8 cellular contexts compared by ENCODE assay signal in the genomic region with DNA sequence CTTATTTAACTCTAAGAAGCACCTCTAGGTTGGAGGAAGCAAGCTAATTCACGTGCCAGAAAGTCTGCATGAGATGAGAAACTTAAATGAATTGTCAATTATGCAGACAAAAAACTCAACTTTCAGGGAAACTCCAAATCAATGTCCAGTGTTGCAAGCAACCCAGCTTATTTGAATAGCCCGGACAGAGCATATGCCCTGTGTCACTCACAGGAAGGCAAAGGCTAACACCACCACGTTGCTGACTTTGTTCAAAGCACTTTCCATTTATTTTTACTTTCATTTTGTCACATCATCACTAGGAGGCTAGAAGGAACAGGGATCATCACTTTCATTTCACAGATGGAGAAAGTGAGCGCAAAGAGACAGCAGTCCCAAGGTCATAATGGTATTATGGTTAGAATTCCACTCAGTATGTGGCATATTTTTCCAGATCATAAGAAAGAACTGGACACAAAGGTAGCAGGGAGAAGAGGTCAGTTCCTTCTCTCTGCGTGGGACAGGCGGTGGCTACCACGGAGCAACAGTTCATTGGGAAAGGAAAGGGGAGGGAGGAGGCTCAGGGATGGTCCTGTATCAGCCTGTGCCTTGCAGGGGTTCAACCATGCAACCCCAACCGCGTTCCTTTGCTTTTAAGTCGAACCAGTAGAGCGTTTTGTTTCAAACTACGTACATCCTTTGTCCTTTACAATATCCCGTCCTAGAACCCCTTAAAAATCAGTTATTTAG. TPM values are rescaled to one million over a fixed set of nuclear protein-coding genes. Genes with fewer than 3 reads are reported as not detected.
DNase-seq lines count a peak whose midpoint lies in the region; ATAC-seq and TF ChIP-seq lines count a peak whose summit lies in the region.

No MANE protein-coding gene starts in this region.

- peak overlapping the region; percentile 95 for H3K4me3 Mint-ChIP-seq in activated T-helper 2 cell treated with anti-CD3 and anti-CD28 coated beads, Interferon-gamma antibody, Interleukin-2, Interleukin-4, amounts not matched to agents 10 μg/mL and 5 μg/mL and 100 μg/mL, durations not matched to agents 14 hours and 24 hours and 36 hours (ENCODE audit: low read depth)

- WGBS in prostate gland: 5% methylated on average over 13 of the region's 13 CpGs

- H3K9me3 ChIP-seq in prostate gland: no peaks in the 10 kb centered on the region

- H3K27me3 ChIP-seq in prostate gland (replicated peaks; ENCODE audit: insufficient read depth): no peaks in the 10 kb centered on the region

- H3K4me3 ChIP-seq in AG10803 (ENCODE audit: low read length): peak overlapping the region; percentile 74
- peak overlapping the region; percentile 53 to 55 for H3K4me3 ChIP-seq in prostate gland

- peaks cover 15% of the 10 kb centered on the region for H3K27me3 Mint-ChIP-seq in activated T-helper 2 cell treated with anti-CD3 and anti-CD28 coated beads, Interferon-gamma antibody, Interleukin-2, Interleukin-4, amounts not matched to agents 10 μg/mL and 5 μg/mL and 100 μg/mL, durations not matched to agents 14 hours and 24 hours and 36 hours (ENCODE audit: low read depth)

- H3K36me3 ChIP-seq in prostate gland: no peaks in the 10 kb centered on the region

- no peaks in the 10 kb centered on the region for H3K9me3 Mint-ChIP-seq in activated T-helper 2 cell treated with anti-CD3 and anti-CD28 coated beads, Interferon-gamma antibody, Interleukin-2, Interleukin-4, amounts not matched to agents 10 μg/mL and 5 μg/mL and 100 μg/mL, durations not matched to agents 14 hours and 24 hours and 36 hours

- intact Hi-C loops in activated T-helper 2 cell treated with anti-CD3 and anti-CD28 coated beads, Interferon-gamma antibody, Interleukin-2, Interleukin-4, amounts not matched to agents 10 μg/mL and 5 μg/mL and 100 μg/mL, durations not matched to agents 14 hours and 24 hours and 36 hours (cut with micrococcal nuclease): loop anchor here (5.0 kb wide), 1 partner anchor 323 kb away; the partner anchor contains the start of gene ZNF148
- intact Hi-C loops in left ventricle myocardium superior (cut with micrococcal nuclease) (no loop called here), prostate gland (cut with DNase I) (loop anchor here (2.0 to 10.0 kb wide), 3 partner anchors 52 to 540 kb away; partner anchors contain the start of gene OSBPL11), posterior vena cava (cut with DNase I) (loop anchor here (5.0 to 10.0 kb wide), 2 partner anchors 88 to 110 kb away; no protein-coding TSS in a partner anchor)

- H3K36me3 Mint-ChIP-seq in activated T-helper 2 cell treated with anti-CD3 and anti-CD28 coated beads, Interferon-gamma antibody, Interleukin-2, Interleukin-4, amounts not matched to agents 10 μg/mL and 5 μg/mL and 100 μg/mL, durations not matched to agents 14 hours and 24 hours and 36 hours (ENCODE audit: low read depth): peaks cover 27% of the 10 kb centered on the region

- DNase-seq in AG10803 (ENCODE audit: low read depth) (peak; percentile 67), HuH-7 (ENCODE audit: low spot score) (peak; percentile 90), left ventricle myocardium superior (no peak), prostate gland (ENCODE audit: low spot score) (no peak), posterior vena cava (ENCODE audit: low spot score) (no peak)
- DNase-seq in activated T-helper 2 cell treated with anti-CD3 and anti-CD28 coated beads, Interferon-gamma antibody, Interleukin-2, Interleukin-4, amounts not matched to agents 10 μg/mL and 5 μg/mL and 100 μg/mL, durations not matched to agents 14 hours and 24 hours and 36 hours (ENCODE audit: low spot score): no peak
- DNase-seq in stimulated activated CD8-positive, alpha-beta memory T cell treated with anti-CD3 and anti-CD28 coated beads, Interleukin-4, amount 100 ng/mL, for 48 hours: no peak

- peaks cover 5% of the 10 kb centered on the region for H3K4me1 ChIP-seq in prostate gland (replicated peaks)

- ATAC-seq in GM18498 (IDR thresholded peaks at IDR 0.05; ENCODE audit: unreplicated experiment): peak; percentile 39
- ATAC-seq in left ventricle myocardium superior: peak; percentile 8

- H3K27ac ChIP-seq in prostate gland: peak overlapping the region; percentile 77 to 80

- TF ChIP-seq CTCF in AG10803 (conservative IDR thresholded peaks at IDR 0.05; ENCODE audit: low read length) (peak; percentile 41), prostate gland (IDR thresholded peaks at IDR 0.05) (peak in 1 of 4 experiments; percentile 12)

- TF ChIP-seq POLR2A in prostate gland (IDR thresholded peaks at IDR 0.05): peak; percentile 18

- peak overlapping the region; percentile 89 for H3K27ac Mint-ChIP-seq in activated T-helper 2 cell treated with anti-CD3 and anti-CD28 coated beads, Interferon-gamma antibody, Interleukin-2, Interleukin-4, amounts not matched to agents 10 μg/mL and 5 μg/mL and 100 μg/mL, durations not matched to agents 14 hours and 24 hours and 36 hours

- peaks cover 56% of the 10 kb centered on the region for H3K4me1 Mint-ChIP-seq in activated T-helper 2 cell treated with anti-CD3 and anti-CD28 coated beads, Interferon-gamma antibody, Interleukin-2, Interleukin-4, amounts not matched to agents 10 μg/mL and 5 μg/mL and 100 μg/mL, durations not matched to agents 14 hours and 24 hours and 36 hours (ENCODE audit: low read depth)

RNA-seq across cellular contexts. Expression of gene HEG1, which starts 1.2 kb away (rescaled TPM):
- 58.0 and 59.1 TPM in 2 replicates for total RNA-seq in activated T-helper 2 cell treated with anti-CD3 and anti-CD28 coated beads, Interferon-gamma antibody, Interleukin-2, Interleukin-4, amounts not matched to agents 10 μg/mL and 5 μg/mL and 100 μg/mL, durations not matched to agents 14 hours and 24 hours and 36 hours
- 102 TPM for total RNA-seq in left ventricle myocardium superior
- 100 to 1,000 TPM in 1 of 2 donors, 10 to 100 TPM in 1; 27.5 to 130 TPM for total RNA-seq in prostate gland
- total RNA-seq in posterior vena cava: 100 to 1,000 TPM; 101 to 123 TPM

Comparison
In these comparisons a context has a peak if more than half of its experiments do, and no peak if none do; other contexts are left out.
1. DNase-seq: peak in AG10803 (single experiment) and HuH-7 (single experiment); none in activated T-helper 2 cell treated with anti-CD3 and anti-CD28 coated beads, Interferon-gamma antibody, Interleukin-2, Interleukin-4, amounts not matched to agents 10 μg/mL and 5 μg/mL and 100 μg/mL, durations not matched to agents 14 hours and 24 hours and 36 hours (single experiment), left ventricle myocardium superior (single experiment), prostate gland (single experiment), posterior vena cava (single experiment) and stimulated activated CD8-positive, alpha-beta memory T cell treated with anti-CD3 and anti-CD28 coated beads, Interleukin-4, amount 100 ng/mL, for 48 hours (single experiment).